2 cellular contexts compared by ENCODE assay signal in genomic region chr2:25252291-25253152, GRCh38.
TF ChIP-seq lines count a peak whose summit lies in the region.

No MANE protein-coding gene starts in this region.

TF ChIP-seq in SK-N-SH, 30 proteins besides CTCF, POLR2A, EP300 and RAD21 (continued from another document):
- TF ChIP-seq, protein P1, sequence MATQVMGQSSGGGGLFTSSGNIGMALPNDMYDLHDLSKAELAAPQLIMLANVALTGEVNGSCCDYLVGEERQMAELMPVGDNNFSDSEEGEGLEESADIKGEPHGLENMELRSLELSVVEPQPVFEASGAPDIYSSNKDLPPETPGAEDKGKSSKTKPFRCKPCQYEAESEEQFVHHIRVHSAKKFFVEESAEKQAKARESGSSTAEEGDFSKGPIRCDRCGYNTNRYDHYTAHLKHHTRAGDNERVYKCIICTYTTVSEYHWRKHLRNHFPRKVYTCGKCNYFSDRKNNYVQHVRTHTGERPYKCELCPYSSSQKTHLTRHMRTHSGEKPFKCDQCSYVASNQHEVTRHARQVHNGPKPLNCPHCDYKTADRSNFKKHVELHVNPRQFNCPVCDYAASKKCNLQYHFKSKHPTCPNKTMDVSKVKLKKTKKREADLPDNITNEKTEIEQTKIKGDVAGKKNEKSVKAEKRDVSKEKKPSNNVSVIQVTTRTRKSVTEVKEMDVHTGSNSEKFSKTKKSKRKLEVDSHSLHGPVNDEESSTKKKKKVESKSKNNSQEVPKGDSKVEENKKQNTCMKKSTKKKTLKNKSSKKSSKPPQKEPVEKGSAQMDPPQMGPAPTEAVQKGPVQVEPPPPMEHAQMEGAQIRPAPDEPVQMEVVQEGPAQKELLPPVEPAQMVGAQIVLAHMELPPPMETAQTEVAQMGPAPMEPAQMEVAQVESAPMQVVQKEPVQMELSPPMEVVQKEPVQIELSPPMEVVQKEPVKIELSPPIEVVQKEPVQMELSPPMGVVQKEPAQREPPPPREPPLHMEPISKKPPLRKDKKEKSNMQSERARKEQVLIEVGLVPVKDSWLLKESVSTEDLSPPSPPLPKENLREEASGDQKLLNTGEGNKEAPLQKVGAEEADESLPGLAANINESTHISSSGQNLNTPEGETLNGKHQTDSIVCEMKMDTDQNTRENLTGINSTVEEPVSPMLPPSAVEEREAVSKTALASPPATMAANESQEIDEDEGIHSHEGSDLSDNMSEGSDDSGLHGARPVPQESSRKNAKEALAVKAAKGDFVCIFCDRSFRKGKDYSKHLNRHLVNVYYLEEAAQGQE (IDR thresholded peaks at IDR 0.05; ENCODE audit: low read depth, low read length) = no peak
- peak; percentile 29 for TF ChIP-seq CHD2 (IDR thresholded peaks at IDR 0.05; ENCODE audit: low read length, partially characterized antibody)
- TF ChIP-seq MEF2A (IDR thresholded peaks at IDR 0.05; ENCODE audit: borderline replicate concordance, low read depth) = no peak
- TF ChIP-seq USF1 (IDR thresholded peaks at IDR 0.05; ENCODE audit: borderline replicate concordance, low read depth) = peak; percentile 83
- TF ChIP-seq NFIC (IDR thresholded peaks at IDR 0.05; ENCODE audit: borderline replicate concordance) = peak; percentile 65; the same call in 1 of the 2 replicates
- TF ChIP-seq ZBTB33 (IDR thresholded peaks at IDR 0.05; ENCODE audit: borderline replicate concordance, low read depth) = no peak
- TF ChIP-seq, protein P2, sequence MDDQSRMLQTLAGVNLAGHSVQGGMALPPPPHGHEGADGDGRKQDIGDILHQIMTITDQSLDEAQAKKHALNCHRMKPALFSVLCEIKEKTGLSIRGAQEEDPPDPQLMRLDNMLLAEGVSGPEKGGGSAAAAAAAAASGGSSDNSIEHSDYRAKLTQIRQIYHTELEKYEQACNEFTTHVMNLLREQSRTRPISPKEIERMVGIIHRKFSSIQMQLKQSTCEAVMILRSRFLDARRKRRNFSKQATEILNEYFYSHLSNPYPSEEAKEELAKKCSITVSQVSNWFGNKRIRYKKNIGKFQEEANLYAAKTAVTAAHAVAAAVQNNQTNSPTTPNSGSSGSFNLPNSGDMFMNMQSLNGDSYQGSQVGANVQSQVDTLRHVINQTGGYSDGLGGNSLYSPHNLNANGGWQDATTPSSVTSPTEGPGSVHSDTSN (IDR thresholded peaks at IDR 0.05) = no peak
- no peak for TF ChIP-seq GATA2 (CRISPR knock-in tag; IDR thresholded peaks at IDR 0.05)
- no peak for TF ChIP-seq TEAD4 (IDR thresholded peaks at IDR 0.05; ENCODE audit: borderline replicate concordance, insufficient read depth)
- 0 out of 2 replicates have a peak, but pooled peaks have one; percentile 33 for TF ChIP-seq TAF1 (IDR thresholded peaks at IDR 0.05; ENCODE audit: borderline replicate concordance, low read depth, low read length)
- TF ChIP-seq, protein P3, sequence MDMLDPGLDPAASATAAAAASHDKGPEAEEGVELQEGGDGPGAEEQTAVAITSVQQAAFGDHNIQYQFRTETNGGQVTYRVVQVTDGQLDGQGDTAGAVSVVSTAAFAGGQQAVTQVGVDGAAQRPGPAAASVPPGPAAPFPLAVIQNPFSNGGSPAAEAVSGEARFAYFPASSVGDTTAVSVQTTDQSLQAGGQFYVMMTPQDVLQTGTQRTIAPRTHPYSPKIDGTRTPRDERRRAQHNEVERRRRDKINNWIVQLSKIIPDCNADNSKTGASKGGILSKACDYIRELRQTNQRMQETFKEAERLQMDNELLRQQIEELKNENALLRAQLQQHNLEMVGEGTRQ (IDR thresholded peaks at IDR 0.05; ENCODE audit: borderline replicate concordance, low read depth, low read length) = peak; percentile 48; the same call in 1 of the 2 replicates
- TF ChIP-seq TCF12 (IDR thresholded peaks at IDR 0.05) = peak; percentile 49; the same call in 1 of the 2 replicates

TF ChIP-seq in GM12878, 131 proteins besides CTCF, POLR2A, EP300 and RAD21 (continued from another document):
- TF ChIP-seq GATAD2B (conservative IDR thresholded peaks at IDR 0.05; ENCODE audit: low read depth) = 0 out of 2 replicates have a peak, but pooled peaks have one; percentile 5
- no peak for TF ChIP-seq KAT2A (conservative IDR thresholded peaks at IDR 0.05; ENCODE audit: control insufficient read depth, low read depth, low read length)
- TF ChIP-seq SUPT20H (IDR thresholded peaks at IDR 0.05; ENCODE audit: borderline replicate concordance, control insufficient read depth, low read depth, low read length) = no peak
- TF ChIP-seq MAX (IDR thresholded peaks at IDR 0.05; ENCODE audit: low read depth, low read length) = peak; percentile 49; the same call in 1 of the 2 replicates
- TF ChIP-seq SIN3A (IDR thresholded peaks at IDR 0.05; ENCODE audit: low read depth, low read length) = 0 out of 2 replicates have a peak, but pooled peaks have one; percentile 11
- TF ChIP-seq SIX5 (IDR thresholded peaks at IDR 0.05; ENCODE audit: low read depth, low read length, severe bottlenecking) = no peak
- 0 out of 2 replicates have a peak, but pooled peaks have one; percentile 35 for TF ChIP-seq DPF2 (IDR thresholded peaks at IDR 0.05)
- 0 out of 2 replicates have a peak, but pooled peaks have one; percentile 16 for TF ChIP-seq NBN (IDR thresholded peaks at IDR 0.05)
- TF ChIP-seq ZNF384 (IDR thresholded peaks at IDR 0.05; ENCODE audit: borderline replicate concordance, low read depth, low read length) = peak; percentile 23; the same call in 1 of the 2 replicates
- TF ChIP-seq, protein P4, sequence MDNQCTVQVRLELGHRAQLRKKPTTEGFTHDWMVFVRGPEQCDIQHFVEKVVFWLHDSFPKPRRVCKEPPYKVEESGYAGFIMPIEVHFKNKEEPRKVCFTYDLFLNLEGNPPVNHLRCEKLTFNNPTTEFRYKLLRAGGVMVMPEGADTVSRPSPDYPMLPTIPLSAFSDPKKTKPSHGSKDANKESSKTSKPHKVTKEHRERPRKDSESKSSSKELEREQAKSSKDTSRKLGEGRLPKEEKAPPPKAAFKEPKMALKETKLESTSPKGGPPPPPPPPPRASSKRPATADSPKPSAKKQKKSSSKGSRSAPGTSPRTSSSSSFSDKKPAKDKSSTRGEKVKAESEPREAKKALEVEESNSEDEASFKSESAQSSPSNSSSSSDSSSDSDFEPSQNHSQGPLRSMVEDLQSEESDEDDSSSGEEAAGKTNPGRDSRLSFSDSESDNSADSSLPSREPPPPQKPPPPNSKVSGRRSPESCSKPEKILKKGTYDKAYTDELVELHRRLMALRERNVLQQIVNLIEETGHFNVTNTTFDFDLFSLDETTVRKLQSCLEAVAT (IDR thresholded peaks at IDR 0.05) = peak; percentile 79
TF ChIP-seq in GM12878: peak in this region for 10.
